8 cellular contexts compared by ENCODE assay signal in the genomic region with DNA sequence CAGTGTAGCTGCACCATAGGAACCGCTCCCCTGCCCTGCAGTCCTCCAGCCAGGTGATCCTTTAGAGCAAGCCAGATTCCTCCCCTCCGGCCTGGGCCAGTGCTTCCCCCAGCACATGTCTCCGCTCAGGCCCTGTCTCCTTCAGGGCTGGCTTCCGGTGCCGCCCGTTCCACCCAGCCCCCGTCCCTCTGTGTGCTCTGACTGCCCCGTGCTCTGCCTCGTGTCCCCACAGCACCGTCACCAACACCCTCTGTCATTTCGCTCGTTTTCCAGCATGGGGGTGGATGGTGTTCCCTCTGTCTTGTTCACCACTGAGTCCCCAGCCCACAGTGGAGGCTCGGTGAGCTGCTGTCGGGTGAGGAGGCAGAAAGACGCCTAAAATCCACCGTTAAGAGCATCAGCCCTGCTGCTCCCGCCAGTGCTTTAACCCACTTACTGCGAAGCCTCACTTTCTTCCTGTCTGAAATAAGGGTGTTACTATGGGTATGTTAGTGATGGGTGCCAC.
DNase-seq lines count a peak whose midpoint lies in the region; ATAC-seq and TF ChIP-seq lines count a peak whose summit lies in the region.

No MANE protein-coding gene starts in this region.

- H3K36me3 Mint-ChIP-seq in activated naive CD8-positive, alpha-beta T cell: peaks cover 10% of the 10 kb centered on the region

- peak overlapping the region; percentile 59; the same call in 1 of the 2 replicates for H3K9ac ChIP-seq in iPS-20b (ENCODE audit: low read depth, low read length)

- H3K27ac ChIP-seq in iPS-20b (ENCODE audit: low read length): peak overlapping the region; percentile 51

- peaks cover 19% of the 10 kb centered on the region for H3K36me3 ChIP-seq in GM06990 (ENCODE audit: control insufficient read depth, insufficient read depth, low read length)
- H3K36me3 ChIP-seq in iPS-20b (ENCODE audit: insufficient read depth, low read depth, low read length): peaks cover 20% of the 10 kb centered on the region

- ATAC-seq in GM21529 (IDR thresholded peaks at IDR 0.05; ENCODE audit: unreplicated experiment) (no peak), GM19035 (IDR thresholded peaks at IDR 0.05; ENCODE audit: unreplicated experiment) (no peak), GM21390 (IDR thresholded peaks at IDR 0.05; ENCODE audit: unreplicated experiment) (no peak)

- peak overlapping the region; percentile 99 for H3K27ac Mint-ChIP-seq in activated naive CD8-positive, alpha-beta T cell

- H3K9me3 Mint-ChIP-seq in activated naive CD8-positive, alpha-beta T cell (ENCODE audit: low read depth): no peaks in the 10 kb centered on the region

- H3K4me3 ChIP-seq in GM06990 (replicated peaks; ENCODE audit: low read depth, low read length): peak overlapping the region; percentile 20
- no peak overlapping the region for H3K4me3 ChIP-seq in iPS-20b (ENCODE audit: low read length)

- no peak for TF ChIP-seq CTCF in GM06990 (IDR thresholded peaks at IDR 0.05; ENCODE audit: insufficient read depth, low read length, poor library complexity, severe bottlenecking)

- H3K27me3 Mint-ChIP-seq in activated naive CD8-positive, alpha-beta T cell: no peaks in the 10 kb centered on the region

- H3K4me3 Mint-ChIP-seq in activated naive CD8-positive, alpha-beta T cell: peak overlapping the region; percentile 90

- peaks cover 52% of the 10 kb centered on the region for H3K4me1 ChIP-seq in iPS-20b (ENCODE audit: insufficient read depth, low read length)

- DNase-seq in GM06990 (ENCODE audit: extremely low read depth, insufficient read length) (peak; percentile 71), SHP77 (lab: John Stamatoyannopoulos, UW) (peak; percentile 30 to 77)
- peak; percentile 55 for DNase-seq in stimulated activated CD4-positive, alpha-beta T cell treated with anti-CD3 and anti-CD28 coated beads, Interleukin-12 subunit alpha, Interleukin-12 subunit beta, amount 100 ng/mL, for 4 hours

- no peaks in the 10 kb centered on the region for H3K27me3 ChIP-seq in GM06990 (replicated peaks; ENCODE audit: control insufficient read depth, insufficient read depth, low read length)
- H3K27me3 ChIP-seq in iPS-20b (ENCODE audit: insufficient read depth, low read length): no peaks in the 10 kb centered on the region

- H3K9me3 ChIP-seq in iPS-20b (ENCODE audit: insufficient read depth, low read depth, low read length): no peaks in the 10 kb centered on the region

- H3K4me1 Mint-ChIP-seq in activated naive CD8-positive, alpha-beta T cell (ENCODE audit: low read depth): peaks cover 81% of the 10 kb centered on the region
